12 cellular contexts compared by ENCODE assay signal in the genomic region with DNA sequence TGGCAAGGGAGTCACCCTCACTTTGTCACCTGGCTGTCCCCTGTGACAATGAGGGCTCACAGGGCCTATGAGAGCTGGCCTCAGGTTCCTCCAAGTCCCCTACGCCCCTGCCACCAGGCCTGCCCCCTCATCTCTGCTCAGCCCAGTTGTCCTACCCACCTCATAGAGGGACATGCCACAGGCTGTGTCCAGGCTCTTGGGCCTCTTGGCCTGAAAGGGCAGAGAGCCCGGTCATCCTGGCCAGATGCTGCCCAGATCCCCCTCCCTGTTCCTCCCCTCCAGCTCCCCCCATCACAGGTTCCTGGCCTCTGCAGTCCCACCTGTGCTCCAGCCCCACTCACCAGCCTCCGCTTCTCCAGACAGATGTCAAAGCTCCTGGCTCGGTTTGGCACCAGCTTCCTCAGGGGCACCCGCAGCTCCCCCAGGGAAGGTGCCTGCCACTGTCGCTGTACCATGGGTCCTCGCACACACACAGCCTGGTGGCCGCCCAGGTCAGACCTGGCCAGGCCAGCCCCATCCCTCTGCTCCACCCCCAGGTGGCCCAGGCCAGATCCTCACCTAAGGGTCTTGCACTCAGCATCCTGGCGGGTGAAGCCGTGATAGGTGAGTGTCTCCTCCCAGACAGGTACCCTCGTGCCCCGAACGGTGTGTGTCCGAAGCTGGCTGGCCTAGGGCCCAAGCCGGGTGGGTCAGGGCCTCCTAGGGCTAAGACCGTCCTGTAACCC. TPM values are rescaled to one million over a fixed set of nuclear protein-coding genes. Genes with fewer than 3 reads are reported as not detected.
DNase-seq lines count a peak whose midpoint lies in the region; ATAC-seq, FAIRE-seq and TF ChIP-seq lines count a peak whose summit lies in the region.
"Had no signal": no experiment of that assay in that cellular context is flagged by ENCODE, and none has a peak within 500 bp of the region (broad histone marks: within the 10 kb centered on the region; RNA-seq: fewer than 3 reads in every experiment).

No MANE protein-coding gene starts in this region.

- intact Hi-C loops in K562 (cut with micrococcal nuclease): no loop called here
- intact Hi-C loops in naive thymus-derived CD4-positive, alpha-beta T cell (cut with micrococcal nuclease): loop anchor here (1.0 to 2.0 kb wide), 4 partner anchors 9 to 44 kb away; a partner anchor contains a TSS

- H3K4me2 ChIP-seq in BLaER1 (peak overlapping the region; percentile 97), K562 (ENCODE audit: insufficient read depth, low read length) (no peak overlapping the region)

- TF ChIP-seq POLR2A in K562 (conservative IDR thresholded peaks at IDR 0.05): no peak

- H3K27me3 ChIP-seq in BLaER1 (no peaks in the 10 kb centered on the region), HUES6 (ENCODE audit: control insufficient read depth, insufficient read depth, low read length) (no peaks in the 10 kb centered on the region; the same call in 1 of the 2 replicates), K562 (ENCODE audit: control insufficient read depth in 2 of 2, insufficient read depth in 2 of 2, low read length in 2 of 2) (no peaks in the 10 kb centered on the region)
- no peaks in the 10 kb centered on the region for H3K27me3 ChIP-seq in naive thymus-derived CD4-positive, alpha-beta T cell (ENCODE audit: control insufficient read depth in 2 of 2, insufficient read depth in 2 of 2, low read length in 2 of 2)

- POLR2A ChIA-PET in K562 (lab: Yijun Ruan, JAX): interaction anchor here (0.6 to 3.4 kb wide), 5 partner anchors 10 to 29 kb away, joined by 3 to 36 read pairs (median 4); a partner anchor contains a TSS
- POLR2A ChIA-PET in naive thymus-derived CD4-positive, alpha-beta T cell (lab: Charles Lee): interaction anchor here (0.7 to 2.8 kb wide), 11 partner anchors 10 to 186 kb away, joined by 3 to 27 read pairs (median 4); a partner anchor contains a TSS

- peaks cover 0 to 8% (median 0%) of the 10 kb centered on the region in 5 donors for H3K36me3 Mint-ChIP-seq in naive thymus-derived CD4-positive, alpha-beta T cell

- H3K36me3 ChIP-seq in BLaER1 (peaks cover 36% of the 10 kb centered on the region), HUES6 (ENCODE audit: control insufficient read depth, insufficient read depth, low read length) (peaks cover 35% of the 10 kb centered on the region), K562 (ENCODE audit: control insufficient read depth, insufficient read depth, low read length) (peaks cover 38% of the 10 kb centered on the region; the same call in 2 of the 3 replicates)
- peaks cover 0 to 30% (median 0%) of the 10 kb centered on the region in 3 experiments for H3K36me3 ChIP-seq in naive thymus-derived CD4-positive, alpha-beta T cell (ENCODE audit: control insufficient read depth in 2 of 3, insufficient read depth in 3 of 3, low read length in 3 of 3)

- H3K27ac ChIP-seq in BLaER1 (peak overlapping the region; percentile 94), HUES6 (ENCODE audit: low read depth, low read length) (no peak overlapping the region), K562 (ENCODE audit: extremely low read depth, low read depth, low read length) (peak overlapping the region; percentile 2; the same call in 1 of the 3 replicates)
- peak overlapping the region; percentile 96 for H3K27ac ChIP-seq in naive thymus-derived CD4-positive, alpha-beta T cell (ENCODE audit: low read depth, low read length)
- H3K27ac ChIP-seq: C4-2B, VCaP had no signal

- peak overlapping the region; percentile 53 for H3K4me3 ChIP-seq in BLaER1
- peak overlapping the region; percentile 37; the same call in 1 of the 2 replicates for H3K4me3 ChIP-seq in HUES6 (ENCODE audit: low read depth, low read length)
- no peak overlapping the region for H3K4me3 ChIP-seq in K562
- H3K4me3 ChIP-seq in naive thymus-derived CD4-positive, alpha-beta T cell (ENCODE audit: low read length): peak overlapping the region; percentile 60
- H3K4me3 ChIP-seq: HAP-1 had no signal

- in situ Hi-C loops in K562 (cut with MboI): no loop called here

- H3K9ac ChIP-seq in BLaER1 (peak overlapping the region; percentile 78), HUES6 (ENCODE audit: low read length) (no peak overlapping the region), K562 (ENCODE audit: insufficient read depth in 1 of 2, low read depth in 2 of 2, low read length in 2 of 2) (peak overlapping the region; percentile 29 to 87; a peak in 3 of 4 replicates)

- H3K27me3 Mint-ChIP-seq in naive thymus-derived CD4-positive, alpha-beta T cell: peaks cover 0 to 9% (median 0%) of the 10 kb centered on the region in 5 donors

- BruUV-seq in K562 (replicated peaks; lab: Mats Ljungman, UMichigan): no TSS peak

- H3K9me1 ChIP-seq in K562 (ENCODE audit: control insufficient read depth, insufficient read depth, low read length): no peaks in the 10 kb centered on the region

- no peaks in the 10 kb centered on the region for H3K79me2 ChIP-seq in K562 (ENCODE audit: control insufficient read depth, insufficient read depth, low read length)

- 90% methylated on average over 12 of the region's 16 CpGs for WGBS in K562 (ENCODE audit: insufficient coverage, low coverage, missing lambda C conversion rate)

- H3K9me3 ChIP-seq in BLaER1 (no peaks in the 10 kb centered on the region), HUES6 (ENCODE audit: control insufficient read depth, insufficient read depth, low read depth, low read length) (no peaks in the 10 kb centered on the region), K562 (replicated peaks; ENCODE audit: control insufficient read depth, insufficient read depth, low read depth, low read length) (0 out of 2 replicates have a peak, but pooled peaks cover 2% of the 10 kb centered on the region)
- H3K9me3 ChIP-seq in naive thymus-derived CD4-positive, alpha-beta T cell (ENCODE audit: control insufficient read depth in 2 of 3, low read length in 3 of 3): no peaks in the 10 kb centered on the region
- H3K9me3 ChIP-seq: HAP-1 had no signal

- H3K4me1 Mint-ChIP-seq in naive thymus-derived CD4-positive, alpha-beta T cell: peaks cover 21 to 46% (median 37%) of the 10 kb centered on the region in 7 donors

- no peak overlapping the region for H2AFZ ChIP-seq in K562 (ENCODE audit: low read depth, low read length)

- no peak for FAIRE-seq in K562 (lab: Jason Lieb, UNC)

- no peak for DNase-seq in K562 (ENCODE audit: extremely low read depth in 1 of 4, low spot score in 3 of 4)
- no peak for DNase-seq in naive thymus-derived CD4-positive, alpha-beta T cell
- no peak for DNase-seq in NCI-H1092 (lab: John Stamatoyannopoulos, UW)
- DNase-seq in SIG-M5 (lab: John Stamatoyannopoulos, UW): no peak
- no peak for DNase-seq in stimulated activated CD4-positive, alpha-beta T cell treated with anti-CD3 and anti-CD28 coated beads, Interleukin-12 subunit alpha, Interleukin-12 subunit beta, amount 100 ng/mL, for 4 hours

- TF ChIP-seq CTCF in K562 (IDR thresholded peaks at IDR 0.05 in 2 of 3, conservative IDR thresholded peaks at IDR 0.05 in 1 of 3; ENCODE audit: insufficient read depth in 2 of 3, low read depth in 1 of 3, low read length in 3 of 3): no peak

- H3K4me1 ChIP-seq in BLaER1 (peaks cover 52% of the 10 kb centered on the region), HUES6 (ENCODE audit: control insufficient read depth, insufficient read depth, low read length) (peaks cover 42% of the 10 kb centered on the region), K562 (replicated peaks in 1 of 2; ENCODE audit: control insufficient read depth in 2 of 2, insufficient read depth in 2 of 2, low read length in 2 of 2) (peaks cover 9 to 67% of the 10 kb centered on the region in 2 experiments; a peak in 4 of 5 replicates)
- H3K4me1 ChIP-seq in naive thymus-derived CD4-positive, alpha-beta T cell (ENCODE audit: control insufficient read depth in 2 of 2, insufficient read depth in 2 of 2, low read length in 2 of 2): peaks cover 25 to 26% of the 10 kb centered on the region in 2 donors
- H3K4me1 ChIP-seq: HAP-1 had no signal

- TF ChIP-seq EP300 in K562 (IDR thresholded peaks at IDR 0.05; ENCODE audit: low read length): no peak

- TF ChIP-seq RAD21 in K562 (CRISPR knock-in tag; conservative IDR thresholded peaks at IDR 0.05 in 1 of 2, IDR thresholded peaks at IDR 0.05 in 1 of 2): no peak

- CTCF ChIA-PET in K562 (lab: Yijun Ruan, JAX; ENCODE audit: low intra/inter-chr PET ratio): interaction anchor here (1.0 kb wide), 1 partner anchor 15 kb away, joined by 3 read pairs; a partner anchor contains a TSS
- CTCF ChIA-PET in naive thymus-derived CD4-positive, alpha-beta T cell (lab: Charles Lee): interaction anchor here (0.7 to 2.1 kb wide), 10 partner anchors 12 to 342 kb away, joined by 3 to 8 read pairs (median 3); a partner anchor contains a TSS

- peak overlapping the region; percentile 92 to 99 (median 98) for H3K27ac Mint-ChIP-seq in naive thymus-derived CD4-positive, alpha-beta T cell
- H3K27ac Mint-ChIP-seq: nephron progenitor cell had no signal

- H3K4me3 Mint-ChIP-seq in naive thymus-derived CD4-positive, alpha-beta T cell: peak overlapping the region in 9 of 10 donors; percentile 75 to 87 (median 82)
- H3K4me3 Mint-ChIP-seq: nephron progenitor cell had no signal

- H4K20me1 ChIP-seq in BLaER1: no peaks in the 10 kb centered on the region
- no peaks in the 10 kb centered on the region for H4K20me1 ChIP-seq in K562 (replicated peaks; ENCODE audit: control insufficient read depth, insufficient read depth, low read length)

- ATAC-seq in K562 (peak; percentile 4; the same call in 2 of the 3 replicates), GM18502 (IDR thresholded peaks at IDR 0.05; ENCODE audit: poor library complexity, unreplicated experiment) (no peak)
- no peak for ATAC-seq in naive thymus-derived CD4-positive, alpha-beta T cell

- H3K9me3 Mint-ChIP-seq in naive thymus-derived CD4-positive, alpha-beta T cell: no peaks in the 10 kb centered on the region

RNA-seq across cellular contexts. Expression of a gene that starts 8.2 kb away (rescaled TPM):
- total RNA-seq in K562 (2011; cell fraction: chromatin; rRNA removed; ENCODE audit: low replicate concordance): 348 and 937 TPM in 2 replicates
- 683 and 713 TPM in 2 replicates for total RNA-seq in K562 (2011; cell fraction: nucleolus; rRNA removed)
- total RNA-seq in K562 (2011; cell fraction: nucleoplasm; rRNA removed): 505 and 528 TPM in 2 replicates
- total RNA-seq in K562 (2014; rRNA removed) (408 and 468 TPM in 2 replicates), K562 (2014; rRNA removed; fragmentation: Illumina TruSeq; extraction: Trizol) (111 and 135 TPM in 2 replicates), K562 (2015; rRNA removed; fragmentation: Illumina TruSeq; extraction: Trizol) (242 and 251 TPM in 2 replicates), K562 (2021) (404 and 408 TPM in 2 replicates)
- polyA plus RNA-seq in K562 (2011; rRNA removed) (172 and 261 TPM in 2 replicates), K562 (2014; fragmentation: Illumina TruSeq; extraction: Trizol) (209 and 273 TPM in 2 replicates), K562 (2014; fragmentation: Nextera tagmentation; extraction: Ambion mirVana) (10 to 100 TPM; 10.8 to 32.9 TPM), K562 (2014; rRNA removed) (423 and 426 TPM in 2 replicates)
- 251 and 329 TPM in 2 replicates for polyA plus RNA-seq in K562 (2011; cell fraction: cytosol; rRNA removed)
- polyA plus RNA-seq in K562 (2011; cell fraction: nucleus; rRNA removed): 669 and 851 TPM in 2 replicates
- 286 and 337 TPM in 2 replicates for polyA plus RNA-seq in K562 (2012)
- 81.2 and 91.3 TPM in 2 replicates for polyA minus RNA-seq in K562 (2011; rRNA and poly(A)+ RNA removed)
- 141 and 202 TPM in 2 replicates for polyA minus RNA-seq in K562 (2011; cell fraction: cytosol; rRNA and poly(A)+ RNA removed)
- 134 and 170 TPM in 2 replicates for polyA minus RNA-seq in K562 (2011; cell fraction: nucleus; rRNA and poly(A)+ RNA removed)
- total RNA-seq in naive thymus-derived CD4-positive, alpha-beta T cell: 100 to 1,000 TPM; 198 to 253 (median 212) TPM
- 100 to 1,000 TPM; 111 to 113 TPM for polyA plus RNA-seq in naive thymus-derived CD4-positive, alpha-beta T cell

RNA-seq across cellular contexts. Expression of a gene that starts 14.8 kb away (rescaled TPM):
- 2.8 and 15.1 TPM in 2 replicates for total RNA-seq in K562 (2011; cell fraction: chromatin; rRNA removed; ENCODE audit: low replicate concordance)
- 22.0 and 23.0 TPM in 2 replicates for total RNA-seq in K562 (2011; cell fraction: nucleolus; rRNA removed)
- total RNA-seq in K562 (2011; cell fraction: nucleoplasm; rRNA removed): 9.8 and 13.5 TPM in 2 replicates
- total RNA-seq in K562 (2014; rRNA removed) (23.8 and 36.3 TPM in 2 replicates), K562 (2014; rRNA removed; fragmentation: Illumina TruSeq; extraction: Trizol) (1.5 and 2.0 TPM in 2 replicates), K562 (2015; rRNA removed; fragmentation: Illumina TruSeq; extraction: Trizol) (6.2 and 6.6 TPM in 2 replicates), K562 (2021) (26.7 and 27.8 TPM in 2 replicates)
- polyA plus RNA-seq in K562 (2011; rRNA removed) (4.3 and 6.2 TPM in 2 replicates), K562 (2014; fragmentation: Illumina TruSeq; extraction: Trizol) (5.0 and 14.0 TPM in 2 replicates), K562 (2014; fragmentation: Nextera tagmentation; extraction: Ambion mirVana) (under 1 TPM; 0.23 to 0.85 TPM), K562 (2014; rRNA removed) (21.7 and 27.2 TPM in 2 replicates)
- 11.0 and 34.8 TPM in 2 replicates for polyA plus RNA-seq in K562 (2011; cell fraction: cytosol; rRNA removed)
- polyA plus RNA-seq in K562 (2011; cell fraction: nucleus; rRNA removed): 27.2 and 46.8 TPM in 2 replicates
- polyA plus RNA-seq in K562 (2012): 20.9 and 25.8 TPM in 2 replicates
- 0.72 and 1.2 TPM in 2 replicates for polyA minus RNA-seq in K562 (2011; rRNA and poly(A)+ RNA removed)
- polyA minus RNA-seq in K562 (2011; cell fraction: cytosol; rRNA and poly(A)+ RNA removed): 5.7 and 7.1 TPM in 2 replicates
- 11.9 and 15.1 TPM in 2 replicates for polyA minus RNA-seq in K562 (2011; cell fraction: nucleus; rRNA and poly(A)+ RNA removed)
- 10 to 100 TPM in 1 of 5 experiments, 1 to 10 TPM in 4; 3.1 to 10.4 (median 4.0) TPM for total RNA-seq in naive thymus-derived CD4-positive, alpha-beta T cell
- polyA plus RNA-seq in naive thymus-derived CD4-positive, alpha-beta T cell: 1 to 10 TPM; 3.3 to 3.7 TPM

RNA-seq across cellular contexts. Expression of a gene that starts 24.7 kb away (rescaled TPM):
- total RNA-seq in K562 (2011; cell fraction: chromatin; rRNA removed; ENCODE audit: low replicate concordance): not detected in 2 replicates
- total RNA-seq in K562 (2011; cell fraction: nucleolus; rRNA removed): not detected in 2 replicates
- total RNA-seq in K562 (2011; cell fraction: nucleoplasm; rRNA removed): not detected in 2 replicates
- total RNA-seq in K562 (2014; rRNA removed): not detected in 2 replicates
- not detected in 2 replicates for total RNA-seq in K562 (2014; rRNA removed; fragmentation: Illumina TruSeq; extraction: Trizol)
- not detected in 2 replicates for total RNA-seq in K562 (2015; rRNA removed; fragmentation: Illumina TruSeq; extraction: Trizol)
- total RNA-seq in K562 (2021): not detected in 2 replicates
- polyA plus RNA-seq in K562 (2011; rRNA removed): not detected in 2 replicates
- polyA plus RNA-seq in K562 (2011; cell fraction: cytosol; rRNA removed): not detected in 2 replicates
- not detected in 2 replicates for polyA plus RNA-seq in K562 (2011; cell fraction: nucleus; rRNA removed)
- 0.14 and 0.18 TPM in 2 replicates for polyA plus RNA-seq in K562 (2012)
- not detected in 2 replicates for polyA plus RNA-seq in K562 (2014; fragmentation: Illumina TruSeq; extraction: Trizol)
- polyA plus RNA-seq in K562 (2014; fragmentation: Nextera tagmentation; extraction: Ambion mirVana): not detected
- polyA plus RNA-seq in K562 (2014; rRNA removed): not detected in 2 replicates
- polyA minus RNA-seq in K562 (2011; rRNA and poly(A)+ RNA removed): not detected in 2 replicates
- polyA minus RNA-seq in K562 (2011; cell fraction: cytosol; rRNA and poly(A)+ RNA removed): not detected in 2 replicates
- not detected in 2 replicates for polyA minus RNA-seq in K562 (2011; cell fraction: nucleus; rRNA and poly(A)+ RNA removed)
- not detected for total RNA-seq in naive thymus-derived CD4-positive, alpha-beta T cell
- polyA plus RNA-seq in naive thymus-derived CD4-positive, alpha-beta T cell: not detected

RNA-seq across cellular contexts. Expression of a gene that starts 31.3 kb away (rescaled TPM):
- 78.9 and 217 TPM in 2 replicates for total RNA-seq in K562 (2011; cell fraction: chromatin; rRNA removed; ENCODE audit: low replicate concordance)
- 419 and 483 TPM in 2 replicates for total RNA-seq in K562 (2011; cell fraction: nucleolus; rRNA removed)
- total RNA-seq in K562 (2011; cell fraction: nucleoplasm; rRNA removed): 278 and 289 TPM in 2 replicates
- 2,150 and 3,084 TPM in 2 replicates for total RNA-seq in K562 (2014; rRNA removed)
- total RNA-seq in K562 (2014; rRNA removed; fragmentation: Illumina TruSeq; extraction: Trizol): 412 and 592 TPM in 2 replicates
- total RNA-seq in K562 (2015; rRNA removed; fragmentation: Illumina TruSeq; extraction: Trizol): 1,399 and 1,422 TPM in 2 replicates
- 1,400 and 1,492 TPM in 2 replicates for total RNA-seq in K562 (2021)
- polyA plus RNA-seq in K562 (2011; rRNA removed): 910 and 997 TPM in 2 replicates
- 1,621 and 2,879 TPM in 2 replicates for polyA plus RNA-seq in K562 (2011; cell fraction: cytosol; rRNA removed)
- 798 and 965 TPM in 2 replicates for polyA plus RNA-seq in K562 (2011; cell fraction: nucleus; rRNA removed)
- polyA plus RNA-seq in K562 (2012): 1,622 and 1,822 TPM in 2 replicates
- 1,177 and 1,409 TPM in 2 replicates for polyA plus RNA-seq in K562 (2014; fragmentation: Illumina TruSeq; extraction: Trizol)
- polyA plus RNA-seq in K562 (2014; fragmentation: Nextera tagmentation; extraction: Ambion mirVana): 1,000 to 10,000 TPM in 1 of 2 experiments, 100 to 1,000 TPM in 1; 739 to 1,204 TPM
- 1,679 and 1,695 TPM in 2 replicates for polyA plus RNA-seq in K562 (2014; rRNA removed)
- 380 and 408 TPM in 2 replicates for polyA minus RNA-seq in K562 (2011; rRNA and poly(A)+ RNA removed)
- 440 and 451 TPM in 2 replicates for polyA minus RNA-seq in K562 (2011; cell fraction: cytosol; rRNA and poly(A)+ RNA removed)
- 118 and 167 TPM in 2 replicates for polyA minus RNA-seq in K562 (2011; cell fraction: nucleus; rRNA and poly(A)+ RNA removed)
- total RNA-seq in naive thymus-derived CD4-positive, alpha-beta T cell: 100 to 1,000 TPM in 4 of 5 experiments, 10 to 100 TPM in 1; 77.2 to 265 (median 139) TPM
- 100 to 1,000 TPM; 190 to 202 TPM for polyA plus RNA-seq in naive thymus-derived CD4-positive, alpha-beta T cell

RNA-seq across cellular contexts. Expression of a gene that starts 35.6 kb away (rescaled TPM):
- total RNA-seq in K562 (2011; cell fraction: chromatin; rRNA removed; ENCODE audit: low replicate concordance): not detected in 2 replicates
- total RNA-seq in K562 (2011; cell fraction: nucleolus; rRNA removed): not detected in 2 replicates
- not detected in 2 replicates for total RNA-seq in K562 (2011; cell fraction: nucleoplasm; rRNA removed)
- total RNA-seq in K562 (2014; rRNA removed) (not detected in 2 replicates), K562 (2014; rRNA removed; fragmentation: Illumina TruSeq; extraction: Trizol) (not detected in 2 replicates), K562 (2015; rRNA removed; fragmentation: Illumina TruSeq; extraction: Trizol) (not detected in 2 replicates), K562 (2021) (not detected in 2 replicates)
- polyA plus RNA-seq in K562 (2011; rRNA removed) (not detected in 2 replicates), K562 (2014; fragmentation: Illumina TruSeq; extraction: Trizol) (not detected in 2 replicates), K562 (2014; fragmentation: Nextera tagmentation; extraction: Ambion mirVana) (not detected), K562 (2014; rRNA removed) (not detected in 2 replicates)
- polyA plus RNA-seq in K562 (2011; cell fraction: cytosol; rRNA removed): not detected in 2 replicates
- polyA plus RNA-seq in K562 (2011; cell fraction: nucleus; rRNA removed): not detected in 2 replicates
- not detected in 2 replicates for polyA plus RNA-seq in K562 (2012)
- polyA minus RNA-seq in K562 (2011; rRNA and poly(A)+ RNA removed): not detected in 2 replicates
- not detected in 2 replicates for polyA minus RNA-seq in K562 (2011; cell fraction: cytosol; rRNA and poly(A)+ RNA removed)
- not detected in 2 replicates for polyA minus RNA-seq in K562 (2011; cell fraction: nucleus; rRNA and poly(A)+ RNA removed)
- total RNA-seq in naive thymus-derived CD4-positive, alpha-beta T cell: under 1 TPM in 3 of 5 experiments, not detected in 2; 0.29 to 0.49 (median 0.42) TPM
- polyA plus RNA-seq in naive thymus-derived CD4-positive, alpha-beta T cell: under 1 TPM in 1 of 2 donors, not detected in 1; 0.57 TPM
